ENCODE assay signal across 8 cellular contexts in genomic region chr11:66467034-66467659, GRCh38. TPM values are rescaled to one million over a fixed set of nuclear protein-coding genes. Genes with fewer than 3 reads are reported as not detected.
DNase-seq lines count a peak whose midpoint lies in the region; ATAC-seq and TF ChIP-seq lines count a peak whose summit lies in the region.

No MANE protein-coding gene starts in this region.

- H3K36me3 ChIP-seq in esophagus (ENCODE audit: control insufficient read depth in 2 of 2, insufficient read depth in 2 of 2, low read length in 1 of 2) = peaks cover 0 to 4% of the 10 kb centered on the region in 2 donors

- peaks cover 0 to 3% of the 10 kb centered on the region in 2 donors for H3K4me1 ChIP-seq in esophagus (ENCODE audit: control insufficient read depth in 2 of 2, insufficient read depth in 2 of 2, low read length in 1 of 2)

- peaks cover 2% of the 10 kb centered on the region for H3K36me3 Mint-ChIP-seq in T-helper 2 cell treated with Interferon-gamma antibody and Interleukin-4, amounts not matched to agents 5 μg/mL and 100 μg/mL, for 36 hours (ENCODE audit: low read depth)
- H3K36me3 Mint-ChIP-seq in naive thymus-derived CD8-positive, alpha-beta T cell = peaks cover 0 to 2% (median 0%) of the 10 kb centered on the region in 3 donors

- ATAC-seq in GM18861 (IDR thresholded peaks at IDR 0.05; ENCODE audit: unreplicated experiment) (peak; percentile 29), HG03108 (IDR thresholded peaks at IDR 0.05; ENCODE audit: unreplicated experiment) (peak; percentile 16)
- peak; percentile 59 to 62 for ATAC-seq in naive thymus-derived CD8-positive, alpha-beta T cell

- POLR2A ChIA-PET in naive thymus-derived CD8-positive, alpha-beta T cell (lab: Charles Lee) = interaction anchor here (0.6 to 5.4 kb wide), 15 partner anchors 12 to 211 kb away, joined by 3 to 46 read pairs (median 4); partner anchors contain the start of genes BBS1, DPP3, MRPL11 and RBM4

- no peak; the same call in 1 of the 2 replicates for TF ChIP-seq CTCF in C4-2B (conservative IDR thresholded peaks at IDR 0.05)

- H3K4me3 Mint-ChIP-seq in T-helper 2 cell treated with Interferon-gamma antibody and Interleukin-4, amounts not matched to agents 5 μg/mL and 100 μg/mL, for 36 hours = peak overlapping the region; percentile 85
- H3K4me3 Mint-ChIP-seq in naive thymus-derived CD8-positive, alpha-beta T cell = peak overlapping the region; percentile 76 to 92 (median 89)

- H3K27ac Mint-ChIP-seq in T-helper 2 cell treated with Interferon-gamma antibody and Interleukin-4, amounts not matched to agents 5 μg/mL and 100 μg/mL, for 36 hours = peak overlapping the region; percentile 87
- peak overlapping the region in 9 of 10 donors; percentile 28 to 93 (median 89) for H3K27ac Mint-ChIP-seq in naive thymus-derived CD8-positive, alpha-beta T cell

- H3K27ac ChIP-seq in C4-2B (peak overlapping the region; percentile 68), esophagus (ENCODE audit: low read depth in 2 of 2, low read length in 1 of 2) (peak overlapping the region; percentile 46 to 69)

- H3K27me3 Mint-ChIP-seq in T-helper 2 cell treated with Interferon-gamma antibody and Interleukin-4, amounts not matched to agents 5 μg/mL and 100 μg/mL, for 36 hours (ENCODE audit: low read depth) = no peaks in the 10 kb centered on the region
- H3K27me3 Mint-ChIP-seq in naive thymus-derived CD8-positive, alpha-beta T cell = no peaks in the 10 kb centered on the region

- H3K27me3 ChIP-seq in esophagus (ENCODE audit: control insufficient read depth in 1 of 2, insufficient read depth in 2 of 2, low read length in 2 of 2) = no peaks in the 10 kb centered on the region

- H3K9me3 Mint-ChIP-seq in T-helper 2 cell treated with Interferon-gamma antibody and Interleukin-4, amounts not matched to agents 5 μg/mL and 100 μg/mL, for 36 hours = peaks cover 5% of the 10 kb centered on the region
- H3K9me3 Mint-ChIP-seq in naive thymus-derived CD8-positive, alpha-beta T cell = peaks cover 0 to 5% (median 0%) of the 10 kb centered on the region in 9 donors

- H3K4me1 Mint-ChIP-seq in T-helper 2 cell treated with Interferon-gamma antibody and Interleukin-4, amounts not matched to agents 5 μg/mL and 100 μg/mL, for 36 hours (ENCODE audit: low read depth) = peaks cover 25% of the 10 kb centered on the region
- peaks cover 8 to 32% (median 19%) of the 10 kb centered on the region in 4 donors for H3K4me1 Mint-ChIP-seq in naive thymus-derived CD8-positive, alpha-beta T cell

- peak overlapping the region; percentile 75 to 86 for H3K4me3 ChIP-seq in esophagus (ENCODE audit: low read depth in 1 of 2, low read length in 2 of 2)

- DNase-seq in T-helper 2 cell treated with Interferon-gamma antibody and Interleukin-4, amounts not matched to agents 5 μg/mL and 100 μg/mL, for 36 hours (ENCODE audit: low spot score) = no peak
- DNase-seq in naive thymus-derived CD8-positive, alpha-beta T cell = peak in 1 of 10 donors; percentile 33
- no peak for DNase-seq in HPDE6-E6E7 (ENCODE audit: extremely low spot score)
- no peak for DNase-seq in central memory CD4-positive, alpha-beta T cell

- no peaks in the 10 kb centered on the region for H3K9me3 ChIP-seq in esophagus (ENCODE audit: control insufficient read depth in 2 of 2, insufficient read depth in 1 of 2, low read depth in 1 of 2, low read length in 1 of 2)

- 2 to 3% methylated on average over 39 to 72 of the region's 72 CpGs for WGBS in esophagus, 2 donors

RNA-seq across cellular contexts. Expression of gene PELI3, which starts 0.4 kb away (rescaled TPM):
- polyA plus RNA-seq in esophagus = 1 to 10 TPM; 5.5 to 7.8 TPM
- total RNA-seq in naive thymus-derived CD8-positive, alpha-beta T cell = 10 to 100 TPM; 15.0 to 16.3 TPM
- polyA plus RNA-seq in naive thymus-derived CD8-positive, alpha-beta T cell = 1 to 10 TPM; 2.7 to 4.1 (median 3.4) TPM

RNA-seq across cellular contexts. Expression of gene DPP3, which starts 13.1 kb away (rescaled TPM):
- polyA plus RNA-seq in esophagus = 10 to 100 TPM; 16.3 to 29.6 TPM
- total RNA-seq in naive thymus-derived CD8-positive, alpha-beta T cell = 10 to 100 TPM; 20.0 to 23.7 TPM
- 10 to 100 TPM; 20.0 to 25.4 (median 20.5) TPM for polyA plus RNA-seq in naive thymus-derived CD8-positive, alpha-beta T cell

RNA-seq across cellular contexts. Expression of gene MRPL11, which starts 28.5 kb away (rescaled TPM):
- polyA plus RNA-seq in esophagus = 10 to 100 TPM; 27.2 to 51.1 TPM
- 10 to 100 TPM; 24.8 to 24.9 TPM for total RNA-seq in naive thymus-derived CD8-positive, alpha-beta T cell
- polyA plus RNA-seq in naive thymus-derived CD8-positive, alpha-beta T cell = 10 to 100 TPM; 86.9 to 98.2 (median 87.9) TPM

RNA-seq across cellular contexts. Expression of gene BBS1, which starts 43.3 kb away (rescaled TPM):
- 10 to 100 TPM in 1 of 2 donors, 1 to 10 TPM in 1; 9.3 to 15.3 TPM for polyA plus RNA-seq in esophagus
- total RNA-seq in naive thymus-derived CD8-positive, alpha-beta T cell = 10 to 100 TPM; 31.7 to 32.8 TPM
- polyA plus RNA-seq in naive thymus-derived CD8-positive, alpha-beta T cell = 10 to 100 TPM in 2 of 3 donors, 1 to 10 TPM in 1; 9.4 to 11.9 (median 11.2) TPM

RNA-seq across cellular contexts. Expression of gene NPAS4, which starts 46.3 kb away (rescaled TPM):
- under 1 TPM; 0.16 to 0.31 TPM for polyA plus RNA-seq in esophagus
- total RNA-seq in naive thymus-derived CD8-positive, alpha-beta T cell = not detected
- polyA plus RNA-seq in naive thymus-derived CD8-positive, alpha-beta T cell = not detected
